ENCODE assay signal across 1 cellular context in genomic region chr3:143175940-143176894, GRCh38. TPM values are rescaled to one million over a fixed set of nuclear protein-coding genes. Genes with fewer than 3 reads are reported as not detected.
"Had no signal": no experiment of that assay in that cellular context is flagged by ENCODE, and none has a peak within 500 bp of the region (broad histone marks: within the 10 kb centered on the region; RNA-seq: fewer than 3 reads in every experiment).

No MANE protein-coding gene starts in this region.

RNA-seq across cellular contexts. Expression of gene CHST2, which starts 56.6 kb away (rescaled TPM):
- total RNA-seq: HT-29 had no signal
